Comparison of ENCODE assay signal across 24 cellular contexts in genomic region chr5:97751556-97751955, GRCh38.
"Had no signal": no experiment of that assay in that cellular context is flagged by ENCODE, and none has a peak within 500 bp of the region (broad histone marks: within the 10 kb centered on the region; RNA-seq: fewer than 3 reads in every experiment).

No MANE protein-coding gene starts in this region.

- H3K4me3 ChIP-seq: left lung, lung, ovary, prostate gland, spleen, suprapubic skin, thoracic aorta, tibial artery, upper lobe of right lung had no signal

- H3K36me3 ChIP-seq: left lung, ovary, prostate gland, spleen, suprapubic skin, thoracic aorta, tibial artery, upper lobe of right lung had no signal

- H3K4me1 ChIP-seq: left lung, prostate gland, spleen, suprapubic skin, tibial artery, upper lobe of right lung had no signal

- H3K27ac ChIP-seq: left lung, ovary, prostate gland, spleen, suprapubic skin, thoracic aorta, tibial artery, upper lobe of right lung had no signal

- H3K9me3 ChIP-seq: left lung, ovary, prostate gland, spleen, suprapubic skin, thoracic aorta, tibial artery, upper lobe of right lung had no signal

- ATAC-seq: left colon; left lung; naive thymus-derived CD4-positive, alpha-beta T cell; natural killer cell treated with Interleukin-12 subunit alpha and Interleukin-12 subunit beta and Interleukin-15 and Interleukin-18, amount 100 ng/mL, for 72 hours; right cardiac atrium; sciatic nerve; stimulated activated effector memory CD8-positive, alpha-beta T cell treated with anti-CD3 and anti-CD28 coated beads, Interleukin-12 subunit alpha, Interleukin-12 subunit beta, amount 100 ng/mL, for 72 hours; upper lobe of right lung had no signal

- DNase-seq: hypothalamus; immature natural killer cell; kidney; left colon; left lung; mesendoderm; naive thymus-derived CD4-positive, alpha-beta T cell; ovary; retina; right cardiac atrium; small intestine; spleen; stimulated activated CD4-positive, alpha-beta T cell treated with anti-CD3 and anti-CD28 coated beads, Interleukin-4, amount 100 ng/mL, for 24 hours; stimulated activated naive CD4-positive, alpha-beta T cell; tibial artery; trophoblast cell; upper lobe of right lung had no signal

- H3K27me3 ChIP-seq: left lung, ovary, spleen, suprapubic skin, tibial artery, upper lobe of right lung had no signal
